In the genomic region with DNA sequence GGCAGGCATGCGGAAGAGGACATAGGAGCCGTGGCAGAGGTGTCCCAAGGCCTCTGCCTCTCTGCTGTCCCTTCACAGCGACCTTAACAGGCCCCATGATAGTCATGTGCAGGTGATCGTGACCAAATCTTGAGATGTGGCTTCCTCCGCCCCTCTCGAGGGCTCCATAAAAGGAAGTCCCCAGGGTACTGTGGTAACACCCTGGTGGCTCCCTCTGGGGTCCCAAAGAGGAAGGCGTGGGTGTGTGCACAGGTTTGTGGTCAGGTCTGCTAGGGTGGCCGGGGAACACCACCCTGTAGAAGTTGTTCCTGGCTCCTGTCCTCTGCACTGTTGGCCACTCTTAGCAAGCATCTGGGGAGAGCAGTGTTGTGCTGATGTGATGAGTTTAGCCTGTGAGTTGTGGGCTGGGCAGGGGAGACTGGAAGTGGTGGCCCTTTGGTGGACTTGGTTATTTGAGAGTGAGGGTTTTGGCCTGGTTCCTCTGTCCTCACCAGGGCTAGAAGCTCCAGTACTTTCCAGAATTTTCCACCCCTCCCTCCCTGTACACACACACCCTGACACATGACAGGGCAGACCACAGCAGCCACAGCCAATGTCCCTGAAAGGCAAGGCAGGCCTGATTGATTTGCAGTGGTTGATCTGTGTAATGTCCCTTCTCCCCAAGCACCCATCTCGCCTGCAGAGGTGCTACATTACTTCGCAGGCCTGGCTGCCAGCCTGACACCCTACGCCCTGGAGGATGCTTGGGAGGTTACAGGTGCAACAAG, we compare ENCODE assay signal across 7 cellular contexts.
A peak's percentile ranks its signal among the peaks of the same experiment; 100 is the strongest.
DNase-seq lines count a peak whose midpoint lies in the region; ATAC-seq lines count a peak whose summit lies in the region.

No MANE protein-coding gene starts in this region.

- DNase-seq in NOMO-1 (lab: John Stamatoyannopoulos, UW; ENCODE audit: unreplicated experiment in 2 of 2) (peak; percentile 80 to 83), posterior vena cava (ENCODE audit: low spot score) (no peak), NCI-H2227 treated with DMSO at 0.1 percent for 48 hours (lab: John Stamatoyannopoulos, UW) (no peak)
- DNase-seq in natural killer cell treated with Interleukin-12 subunit alpha and Interleukin-12 subunit beta and Interleukin-15 and Interleukin-18, amount 100 ng/mL, for 72 hours (ENCODE audit: low spot score) = no peak
- DNase-seq in stimulated activated CD4-positive, alpha-beta T cell treated with anti-CD3 and anti-CD28 coated beads, Interleukin-4, amount 100 ng/mL, for 4 hours = no peak

- H3K4me3 Mint-ChIP-seq in natural killer cell treated with Interleukin-12 subunit alpha and Interleukin-12 subunit beta and Interleukin-15 and Interleukin-18, amount 100 ng/mL, for 72 hours = no peak overlapping the region

- H3K4me1 Mint-ChIP-seq in natural killer cell treated with Interleukin-12 subunit alpha and Interleukin-12 subunit beta and Interleukin-15 and Interleukin-18, amount 100 ng/mL, for 72 hours (ENCODE audit: low read depth in 2 of 2) = peaks cover 6 to 7% of the 10 kb centered on the region in 2 donors

- ATAC-seq in GM18870 (IDR thresholded peaks at IDR 0.05; ENCODE audit: unreplicated experiment) (peak; percentile 90), HG02610 (IDR thresholded peaks at IDR 0.05; ENCODE audit: unreplicated experiment) (peak; percentile 92)
- peak; percentile 60 to 69 for ATAC-seq in natural killer cell treated with Interleukin-12 subunit alpha and Interleukin-12 subunit beta and Interleukin-15 and Interleukin-18, amount 100 ng/mL, for 72 hours

- no peaks in the 10 kb centered on the region for H3K9me3 Mint-ChIP-seq in natural killer cell treated with Interleukin-12 subunit alpha and Interleukin-12 subunit beta and Interleukin-15 and Interleukin-18, amount 100 ng/mL, for 72 hours

- H3K27me3 Mint-ChIP-seq in natural killer cell treated with Interleukin-12 subunit alpha and Interleukin-12 subunit beta and Interleukin-15 and Interleukin-18, amount 100 ng/mL, for 72 hours = peaks cover 7 to 15% of the 10 kb centered on the region in 2 donors

- intact Hi-C loops in posterior vena cava (cut with DNase I) = no loop called here

- no peaks in the 10 kb centered on the region for H3K36me3 Mint-ChIP-seq in natural killer cell treated with Interleukin-12 subunit alpha and Interleukin-12 subunit beta and Interleukin-15 and Interleukin-18, amount 100 ng/mL, for 72 hours

- H3K27ac Mint-ChIP-seq in natural killer cell treated with Interleukin-12 subunit alpha and Interleukin-12 subunit beta and Interleukin-15 and Interleukin-18, amount 100 ng/mL, for 72 hours = no peak overlapping the region

Comparison
In these comparisons a context has a peak if more than half of its experiments do, and no peak if none do; other contexts are left out.
1. DNase-seq: peak in NOMO-1 (2 of 2); none in natural killer cell treated with Interleukin-12 subunit alpha and Interleukin-12 subunit beta and Interleukin-15 and Interleukin-18, amount 100 ng/mL, for 72 hours (single experiment), posterior vena cava (single experiment), NCI-H2227 treated with DMSO at 0.1 percent for 48 hours (single experiment) and stimulated activated CD4-positive, alpha-beta T cell treated with anti-CD3 and anti-CD28 coated beads, Interleukin-4, amount 100 ng/mL, for 4 hours (0 of 2).
2. Peak in every context shown above with its lines, with median percentiles within 50 percentile points of each other: ATAC-seq.